In genomic region chr15:77456746-77457618, GRCh38 we compare ENCODE assay signal across 12 cellular contexts. TPM values are rescaled to one million over a fixed set of nuclear protein-coding genes. Genes with fewer than 3 reads are reported as not detected.
DNase-seq lines count a peak whose midpoint lies in the region; ATAC-seq and TF ChIP-seq lines count a peak whose summit lies in the region.
"Had no signal": no experiment of that assay in that cellular context is flagged by ENCODE, and none has a peak within 500 bp of the region (broad histone marks: within the 10 kb centered on the region; RNA-seq: fewer than 3 reads in every experiment).

No MANE protein-coding gene starts in this region.

- H3K4me3 ChIP-seq in CD8-positive, alpha-beta memory T cell (ENCODE audit: low read length) = no peak overlapping the region
- H3K4me3 ChIP-seq: tibial artery had no signal

- H3K27ac Mint-ChIP-seq in CD8-positive, alpha-beta memory T cell = peak overlapping the region in 7 of 8 donors; percentile 5 to 89 (median 44)
- H3K27ac Mint-ChIP-seq in brain (peak overlapping the region in 3 of 5 experiments; percentile 54 to 68 (median 66)), nephron (peak overlapping the region; percentile 66 to 82 (median 72))

- H3K9me3 Mint-ChIP-seq in CD8-positive, alpha-beta memory T cell = no peaks in the 10 kb centered on the region
- H3K9me3 Mint-ChIP-seq in brain = no peaks in the 10 kb centered on the region
- no peaks in the 10 kb centered on the region for H3K9me3 Mint-ChIP-seq in nephron

- peaks cover 29% of the 10 kb centered on the region for H3K4me1 ChIP-seq in CD8-positive, alpha-beta memory T cell (ENCODE audit: insufficient read depth, low read length)

- no peaks in the 10 kb centered on the region for H3K9me3 ChIP-seq in CD8-positive, alpha-beta memory T cell (ENCODE audit: low read length)
- H3K9me3 ChIP-seq: tibial artery had no signal

- H3K4me1 Mint-ChIP-seq in CD8-positive, alpha-beta memory T cell = peaks cover 32 to 50% (median 47%) of the 10 kb centered on the region in 3 donors
- H3K4me1 Mint-ChIP-seq in brain = peaks cover 21% of the 10 kb centered on the region
- peaks cover 20% of the 10 kb centered on the region for H3K4me1 Mint-ChIP-seq in nephron

- no peaks in the 10 kb centered on the region for H3K27me3 ChIP-seq in CD8-positive, alpha-beta memory T cell (ENCODE audit: insufficient read depth, low read length, poor library complexity, severe bottlenecking)
- H3K27me3 ChIP-seq: tibial artery had no signal

- POLR2A ChIA-PET in CD8-positive, alpha-beta memory T cell (lab: Charles Lee) = interaction anchor here (0.6 kb wide), 1 partner anchor 462 kb away, joined by 3 read pairs; the partner anchor contains the start of gene PSTPIP1

- H3K36me3 ChIP-seq in CD8-positive, alpha-beta memory T cell (ENCODE audit: insufficient read depth, low read length) = no peaks in the 10 kb centered on the region

- TF ChIP-seq CTCF in brain (conservative IDR thresholded peaks at IDR 0.05) (no peak), nephron (IDR thresholded peaks at IDR 0.05; ENCODE audit: unreplicated experiment in 3 of 3) (no peak)

- no peak for DNase-seq in CD8-positive, alpha-beta memory T cell
- DNase-seq in NCI-H1436 treated with DMSO at 0.1 percent for 48 hours (lab: John Stamatoyannopoulos, UW) (peak; percentile 1), dedifferentiated amniotic fluid mesenchymal stem cell (ENCODE audit: extremely low spot score) (no peak)
- no peak for DNase-seq in effector CD4-positive, alpha-beta T cell
- DNase-seq: activated T-cell treated with anti-CD3 and anti-CD28 coated beads, Interleukin-2, amount 50 U/mL, for 48 hours; KBM-7; NCI-H82; tibial artery had no signal

- CTCF ChIA-PET in CD8-positive, alpha-beta memory T cell (lab: Charles Lee) = interaction anchor here (0.6 kb wide), 1 partner anchor 14 kb away, joined by 4 read pairs; no protein-coding TSS in a partner anchor

- peaks cover 4 to 34% (median 13%) of the 10 kb centered on the region in 3 donors for H3K36me3 Mint-ChIP-seq in CD8-positive, alpha-beta memory T cell
- H3K36me3 Mint-ChIP-seq in brain (peaks cover 39% of the 10 kb centered on the region), nephron (ENCODE audit: low read depth) (peaks cover 32% of the 10 kb centered on the region)

- no peak overlapping the region for H3K27ac ChIP-seq in CD8-positive, alpha-beta memory T cell (ENCODE audit: low read depth, low read length)

- ATAC-seq in HG02588 (IDR thresholded peaks at IDR 0.05; ENCODE audit: unreplicated experiment) (no peak), HG03457 (IDR thresholded peaks at IDR 0.05; ENCODE audit: unreplicated experiment) (no peak)

- H3K4me3 Mint-ChIP-seq in CD8-positive, alpha-beta memory T cell = peak overlapping the region in 4 of 7 donors; percentile 2 to 52 (median 8)
- H3K4me3 Mint-ChIP-seq in brain (no peak overlapping the region), nephron (no peak overlapping the region)

- H3K27me3 Mint-ChIP-seq in CD8-positive, alpha-beta memory T cell = no peaks in the 10 kb centered on the region
- H3K27me3 Mint-ChIP-seq in brain = no peaks in the 10 kb centered on the region
- H3K27me3 Mint-ChIP-seq in nephron (ENCODE audit: low read depth) = no peaks in the 10 kb centered on the region

RNA-seq across cellular contexts. Expression of gene HMG20A, which starts 36.3 kb away (rescaled TPM):
- 10 to 100 TPM; 28.5 to 34.0 TPM for total RNA-seq in CD8-positive, alpha-beta memory T cell
- polyA plus RNA-seq in CD8-positive, alpha-beta memory T cell = 46.6 TPM
- 18.9 TPM for polyA plus RNA-seq in brain (ENCODE audit: insufficient read depth, low read depth, low replicate concordance)

RNA-seq across cellular contexts. Expression of gene PEAK1, which starts 37.1 kb away (rescaled TPM):
- 10 to 100 TPM; 25.1 to 26.3 TPM for total RNA-seq in CD8-positive, alpha-beta memory T cell
- polyA plus RNA-seq in CD8-positive, alpha-beta memory T cell = 2.2 TPM
- 7.0 TPM for polyA plus RNA-seq in brain (ENCODE audit: insufficient read depth, low read depth, low replicate concordance)

Comparison
In these comparisons a context has a peak if more than half of its experiments do, and no peak if none do; other contexts are left out.
1. H3K4me3 Mint-ChIP-seq: peak in CD8-positive, alpha-beta memory T cell (4 of 7); none in brain (0 of 5) and nephron (0 of 3).
2. Peak in every context shown above with its lines, with median percentiles within 50 percentile points of each other: H3K27ac Mint-ChIP-seq.